20 cellular contexts compared by ENCODE assay signal in the genomic region with DNA sequence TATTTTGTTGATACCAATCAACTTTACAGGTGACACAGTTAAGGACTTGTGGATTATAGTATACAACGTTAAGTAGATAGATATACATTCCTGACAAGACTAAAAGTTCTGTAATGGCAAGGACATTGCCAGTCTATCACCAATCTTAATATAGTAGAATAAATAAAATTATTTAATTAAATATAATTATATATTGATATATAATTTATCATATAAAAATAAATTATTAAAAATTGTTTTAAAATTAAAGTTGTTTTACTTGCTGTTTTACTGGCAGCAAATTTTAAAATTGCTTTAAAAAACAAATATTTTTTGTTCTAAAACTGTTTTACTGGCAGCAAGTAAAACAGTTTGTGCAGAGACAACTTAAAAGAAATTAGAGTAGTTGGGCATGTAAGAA. TPM values are rescaled to one million over a fixed set of nuclear protein-coding genes. Genes with fewer than 3 reads are reported as not detected.
DNase-seq lines count a peak whose midpoint lies in the region; FAIRE-seq and TF ChIP-seq lines count a peak whose summit lies in the region.
"Had no signal": no experiment of that assay in that cellular context is flagged by ENCODE, and none has a peak within 500 bp of the region (broad histone marks: within the 10 kb centered on the region; RNA-seq: fewer than 3 reads in every experiment).

No MANE protein-coding gene starts in this region.

- H4K20me1 ChIP-seq in MM.1S (ENCODE audit: insufficient read depth, low read length), result no peaks in the 10 kb centered on the region
- H4K20me1 ChIP-seq: BLaER1 had no signal

- no peak overlapping the region for H3K4me3 Mint-ChIP-seq in chondrocyte (ENCODE audit: unreplicated experiment)
- no peak overlapping the region for H3K4me3 Mint-ChIP-seq in T-helper 2 cell treated with Interferon-gamma antibody and Interleukin-4, amounts not matched to agents 5 μg/mL and 100 μg/mL, for 36 hours
- H3K4me3 Mint-ChIP-seq: B cell; CD8-positive, alpha-beta T cell; GM23338; H9; HFFc6 had no signal

- H2AFZ ChIP-seq in MM.1S (ENCODE audit: low read length), result no peak overlapping the region
- H2AFZ ChIP-seq: GM23338 had no signal

- H3K4me1 Mint-ChIP-seq in chondrocyte (ENCODE audit: low read depth), result peaks cover 19% of the 10 kb centered on the region
- H3K4me1 Mint-ChIP-seq in T-helper 2 cell treated with Interferon-gamma antibody and Interleukin-4, amounts not matched to agents 5 μg/mL and 100 μg/mL, for 36 hours (ENCODE audit: low read depth), result peaks cover 18% of the 10 kb centered on the region
- H3K4me1 Mint-ChIP-seq: B cell, GM23338, H9 had no signal

- H3K27me3 Mint-ChIP-seq in chondrocyte (ENCODE audit: low read depth), result no peaks in the 10 kb centered on the region
- peaks cover 11% of the 10 kb centered on the region for H3K27me3 Mint-ChIP-seq in T-helper 2 cell treated with Interferon-gamma antibody and Interleukin-4, amounts not matched to agents 5 μg/mL and 100 μg/mL, for 36 hours (ENCODE audit: low read depth)
- H3K27me3 Mint-ChIP-seq: CD4-positive, CD25-positive, alpha-beta regulatory T cell had no signal

- no peaks in the 10 kb centered on the region for H3K9me3 ChIP-seq in MM.1S (replicated peaks; ENCODE audit: insufficient read depth, low read length)
- H3K9me3 ChIP-seq: BLaER1, Caco-2 had no signal

- no peaks in the 10 kb centered on the region for H3K9me3 Mint-ChIP-seq in chondrocyte (ENCODE audit: low read depth)
- H3K9me3 Mint-ChIP-seq in T-helper 2 cell treated with Interferon-gamma antibody and Interleukin-4, amounts not matched to agents 5 μg/mL and 100 μg/mL, for 36 hours, result no peaks in the 10 kb centered on the region
- H3K9me3 Mint-ChIP-seq: CD4-positive, CD25-positive, alpha-beta regulatory T cell; CD8-positive, alpha-beta T cell; GM23338; H9; HFFc6 had no signal

- no peaks in the 10 kb centered on the region for H3K9me2 ChIP-seq in MM.1S (replicated peaks; ENCODE audit: insufficient read depth, low read length)

- H3K27ac Mint-ChIP-seq in chondrocyte (ENCODE audit: unreplicated experiment), result no peak overlapping the region
- no peak overlapping the region for H3K27ac Mint-ChIP-seq in T-helper 2 cell treated with Interferon-gamma antibody and Interleukin-4, amounts not matched to agents 5 μg/mL and 100 μg/mL, for 36 hours
- H3K27ac Mint-ChIP-seq: B cell; CD8-positive, alpha-beta T cell; GM23338; H9; HFFc6 had no signal

- DNase-seq in MM.1S (no peak), frontal cortex (ENCODE audit: low spot score in 2 of 2) (no peak), chondrocyte (ENCODE audit: low spot score) (no peak), DMS114 treated with DMSO at 0.1 percent for 48 hours (lab: John Stamatoyannopoulos, UW; ENCODE audit: unreplicated experiment) (no peak)
- DNase-seq in T-helper 2 cell treated with Interferon-gamma antibody and Interleukin-4, amounts not matched to agents 5 μg/mL and 100 μg/mL, for 36 hours (ENCODE audit: low spot score), result no peak
- DNase-seq: Caco-2; CD4-positive, CD25-positive, alpha-beta regulatory T cell; CD8-positive, alpha-beta T cell; DMS79; EL; GF-D8; H9; HFFc6 had no signal

- no peak overlapping the region for H3K9ac ChIP-seq in MM.1S (ENCODE audit: low read length)
- H3K9ac ChIP-seq: BLaER1 had no signal

- no peaks in the 10 kb centered on the region for H3K27me3 ChIP-seq in MM.1S (replicated peaks; ENCODE audit: insufficient read depth, low read length)
- H3K27me3 ChIP-seq: BLaER1 had no signal

- H3K79me2 ChIP-seq in MM.1S (ENCODE audit: low read length), result no peaks in the 10 kb centered on the region

- H3K4me3 ChIP-seq in MM.1S (ENCODE audit: low read length), result no peak overlapping the region
- H3K4me3 ChIP-seq: BLaER1, GM23338 had no signal

- no peaks in the 10 kb centered on the region for H3K36me3 Mint-ChIP-seq in chondrocyte (ENCODE audit: low read depth)
- H3K36me3 Mint-ChIP-seq in T-helper 2 cell treated with Interferon-gamma antibody and Interleukin-4, amounts not matched to agents 5 μg/mL and 100 μg/mL, for 36 hours (ENCODE audit: low read depth), result no peaks in the 10 kb centered on the region
- H3K36me3 Mint-ChIP-seq: CD4-positive, CD25-positive, alpha-beta regulatory T cell; CD8-positive, alpha-beta T cell had no signal

- H3K36me3 ChIP-seq in MM.1S (replicated peaks; ENCODE audit: insufficient read depth, low read length), result no peaks in the 10 kb centered on the region
- H3K36me3 ChIP-seq: BLaER1 had no signal

- H3K27ac ChIP-seq in MM.1S (ENCODE audit: low read length), result peak overlapping the region; percentile 88; the same call in 1 of the 2 replicates
- H3K27ac ChIP-seq: BLaER1, C4-2B had no signal

- H3K4me1 ChIP-seq in MM.1S (ENCODE audit: low read length), result peaks cover 47% of the 10 kb centered on the region
- H3K4me1 ChIP-seq: BLaER1, Caco-2 had no signal

- H3F3A ChIP-seq in MM.1S (ENCODE audit: insufficient read depth, low read length), result peaks cover 20% of the 10 kb centered on the region

- FAIRE-seq in TTC549 (lab: Jason Lieb, UNC) (peak; percentile 40), frontal cortex (lab: Jason Lieb, UNC) (peak; percentile 92)
- FAIRE-seq: GM12891, GM18507 had no signal

- 0 out of 2 replicates have a peak overlapping the region, but pooled peaks have one; percentile 74 for H3K4me2 ChIP-seq in MM.1S (ENCODE audit: low read depth, low read length)
- H3K4me2 ChIP-seq: BLaER1, GM23338 had no signal

- TF ChIP-seq CTCF in MM.1S (IDR thresholded peaks at IDR 0.05; ENCODE audit: low read length) (no peak), chondrocyte (IDR thresholded peaks at IDR 0.05) (no peak)

RNA-seq across cellular contexts. Expression of a gene that starts 18.7 kb away (rescaled TPM):
- under 0.01 TPM for total RNA-seq in frontal cortex
- 0.31 TPM in 1 of 3 replicates, not detected in the others for total RNA-seq in chondrocyte
- total RNA-seq: B cell, GM23338, H9 had no signal
